In the genomic region with DNA sequence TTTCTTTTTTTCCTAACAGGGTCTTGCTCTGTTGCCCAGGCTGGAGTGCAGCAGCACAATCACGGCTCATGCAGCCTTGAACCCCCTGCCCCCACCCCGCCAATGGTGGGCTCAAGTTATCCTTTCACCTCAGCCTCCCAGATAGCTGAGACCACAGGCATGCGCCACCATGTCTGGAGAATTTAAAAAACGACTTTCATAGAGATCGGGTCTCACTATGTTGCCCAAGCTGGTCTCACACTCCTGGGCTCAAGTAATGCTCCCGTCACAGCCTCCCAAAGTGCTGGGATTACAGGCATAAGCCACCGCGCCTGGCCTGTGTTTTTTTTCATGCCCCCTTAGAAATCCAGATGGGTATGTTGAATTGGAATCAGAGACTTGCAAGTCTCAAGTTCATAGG, we compare ENCODE assay signal across 40 cellular contexts. TPM values are rescaled to one million over a fixed set of nuclear protein-coding genes. Genes with fewer than 3 reads are reported as not detected.
"Had no signal": no experiment of that assay in that cellular context is flagged by ENCODE, and none has a peak within 500 bp of the region (broad histone marks: within the 10 kb centered on the region; RNA-seq: fewer than 3 reads in every experiment).

No MANE protein-coding gene starts in this region.

- H3K4me1 ChIP-seq: adrenal gland, ascending aorta had no signal

- H3K36me3 Mint-ChIP-seq: activated CD4-positive, alpha-beta memory T cell treated with anti-CD3 and anti-CD28 coated beads for 36 hours; activated naive CD4-positive, alpha-beta T cell treated with anti-CD3 and anti-CD28 coated beads, Interleukin-2, amount 50 U/mL, for 72 hours; activated naive CD8-positive, alpha-beta T cell treated with anti-CD3 and anti-CD28 coated beads for 36 hours; brain had no signal

- DNase-seq: activated B cell treated with CpG ODN at 0.5 μM for 24 hours; activated CD4-positive, alpha-beta memory T cell treated with anti-CD3 and anti-CD28 coated beads for 36 hours; activated CD4-positive, alpha-beta T cell treated with anti-CD3 and anti-CD28 coated beads for 4 hours; activated CD4-positive, alpha-beta T cell treated with anti-CD3 and anti-CD28 coated beads, Interleukin-2, amount 10 ng/mL, durations not matched to agents 24 days and 14 days; activated CD4-positive, alpha-beta T cell treated with anti-CD3 and anti-CD28 coated beads, Interleukin-2, amount 50 U/mL, for 1 hour; activated CD4-positive, alpha-beta T cell treated with anti-CD3 and anti-CD28 coated beads, Interleukin-2, amount 50 U/mL, for 4 hours; activated CD4-positive, CD25-positive, alpha-beta regulatory T cell treated with anti-CD3 and anti-CD28 coated beads, Interleukin-2, amount 50 U/mL, for 72 hours; activated CD8-positive, alpha-beta memory T cell treated with anti-CD3 and anti-CD28 coated beads, Interleukin-2, amount 50 U/mL, for 4 hours; activated CD8-positive, alpha-beta T cell treated with anti-CD3 and anti-CD28 coated beads for 36 hours; activated effector memory CD4-positive, alpha-beta T cell treated with anti-CD3 and anti-CD28 coated beads, Interleukin-2, amount 50 U/mL, for 16 hours; activated gamma-delta T cell treated with Interleukin-2 at 50 U/mL for 16 hours; activated naive CD4-positive, alpha-beta T cell; activated naive CD4-positive, alpha-beta T cell treated with anti-CD3 and anti-CD28 coated beads for 36 hours; activated naive CD4-positive, alpha-beta T cell treated with anti-CD3 and anti-CD28 coated beads, Interleukin-2, amount 50 U/mL, for 16 hours; activated naive CD8-positive, alpha-beta T cell treated with anti-CD3 and anti-CD28 coated beads for 36 hours; activated T-cell treated with anti-CD3 and anti-CD28 coated beads for 4 hours; activated T-cell treated with anti-CD3 and anti-CD28 coated beads, Interleukin-2, amount 50 U/mL, for 1 hour; activated T-cell treated with anti-CD3 and anti-CD28 coated beads, Interleukin-2, amount 50 U/mL, for 4 hours; activated T-cell treated with anti-CD3 and anti-CD28 coated beads, Interleukin-2, amount 50 U/mL, for 72 hours; adrenal gland; amniotic stem cell; anterior cingulate cortex; caudate nucleus; cerebellar nuclear complex; T-helper 1 cell; T-helper 2 cell; T-helper 9 cell; WERI-Rb-1 had no signal

- H3K4me3 Mint-ChIP-seq: activated B cell treated with CpG ODN at 0.5 μM for 24 hours; activated CD4-positive, alpha-beta memory T cell treated with anti-CD3 and anti-CD28 coated beads for 36 hours; activated CD4-positive, alpha-beta T cell treated with anti-CD3 and anti-CD28 coated beads, Interleukin-2, amount 10 ng/mL, durations not matched to agents 24 days and 14 days; activated CD8-positive, alpha-beta T cell treated with anti-CD3 and anti-CD28 coated beads for 36 hours; activated naive CD4-positive, alpha-beta T cell treated with anti-CD3 and anti-CD28 coated beads for 36 hours; activated naive CD8-positive, alpha-beta T cell treated with anti-CD3 and anti-CD28 coated beads for 36 hours; activated T-cell treated with anti-CD3 and anti-CD28 coated beads, Interleukin-2, amount 50 U/mL, for 4 hours; activated T-cell treated with anti-CD3 and anti-CD28 coated beads, Interleukin-2, amount 50 U/mL, for 72 hours; activated T-helper 1 cell treated with anti-CD3 and anti-CD28 coated beads, Interleukin-12 subunit alpha, Interleukin-12 subunit beta, Interleukin-2, Interleukin-4 antibody, amounts not matched to agents 30 ng/mL and 10 ng/mL and 1 ng/mL, durations not matched to agents 14 hours and 24 hours and 36 hours; activated T-helper 17 cell treated with anti-CD3 and anti-CD28 coated beads, Interleukin-2, amount 50 U/mL, for 72 hours; brain; central memory CD8-positive, alpha-beta T cell; T-helper 1 cell treated with Interleukin-12 subunit alpha and Interleukin-12 subunit beta and Interleukin-4 antibody, amounts not matched to agents 30 μg/mL and 1 μg/mL, for 36 hours; T-helper 2 cell treated with Interferon-gamma antibody and Interleukin-4, amounts not matched to agents 5 μg/mL and 100 μg/mL, for 36 hours had no signal

- H3K4me1 Mint-ChIP-seq: activated B cell treated with CpG ODN at 0.5 μM for 24 hours, brain had no signal

- H3K27ac Mint-ChIP-seq: activated B cell treated with CpG ODN at 0.5 μM for 24 hours; activated CD4-positive, alpha-beta memory T cell treated with anti-CD3 and anti-CD28 coated beads for 36 hours; activated CD4-positive, alpha-beta T cell treated with anti-CD3 and anti-CD28 coated beads, Interleukin-2, amount 10 ng/mL, durations not matched to agents 24 days and 14 days; activated CD8-positive, alpha-beta T cell treated with anti-CD3 and anti-CD28 coated beads for 36 hours; activated naive CD4-positive, alpha-beta T cell treated with anti-CD3 and anti-CD28 coated beads for 36 hours; activated naive CD4-positive, alpha-beta T cell treated with anti-CD3 and anti-CD28 coated beads, Interleukin-2, amount 50 U/mL, for 72 hours; activated naive CD8-positive, alpha-beta T cell treated with anti-CD3 and anti-CD28 coated beads for 36 hours; activated T-cell treated with anti-CD3 and anti-CD28 coated beads, Interleukin-2, amount 50 U/mL, for 72 hours; activated T-helper 1 cell treated with anti-CD3 and anti-CD28 coated beads, Interleukin-12 subunit alpha, Interleukin-12 subunit beta, Interleukin-2, Interleukin-4 antibody, amounts not matched to agents 30 ng/mL and 10 ng/mL and 1 ng/mL, durations not matched to agents 14 hours and 24 hours and 36 hours; activated T-helper 17 cell treated with anti-CD3 and anti-CD28 coated beads, Interleukin-2, amount 50 U/mL, for 72 hours; brain; T-helper 1 cell treated with Interleukin-12 subunit alpha and Interleukin-12 subunit beta and Interleukin-4 antibody, amounts not matched to agents 30 μg/mL and 1 μg/mL, for 36 hours; T-helper 2 cell treated with Interferon-gamma antibody and Interleukin-4, amounts not matched to agents 5 μg/mL and 100 μg/mL, for 36 hours had no signal

- H3K27me3 Mint-ChIP-seq: activated B cell treated with CpG ODN at 0.5 μM for 24 hours had no signal

- H3K36me3 ChIP-seq: adrenal gland, ascending aorta, cardiac muscle cell, WERI-Rb-1 had no signal

- H3K27ac ChIP-seq: adrenal gland, ascending aorta, cardiac muscle cell, WERI-Rb-1 had no signal

- ATAC-seq: activated CD8-positive, alpha-beta T cell treated with anti-CD3 and anti-CD28 coated beads for 36 hours; activated naive CD4-positive, alpha-beta T cell treated with anti-CD3 and anti-CD28 coated beads, Interleukin-2, amount 50 U/mL, for 72 hours; activated T-cell treated with anti-CD3 and anti-CD28 coated beads, Interleukin-2, amount 50 U/mL, for 4 hours; activated T-cell treated with anti-CD3 and anti-CD28 coated beads, Interleukin-2, amount 50 U/mL, for 72 hours; activated T-helper 17 cell treated with anti-CD3 and anti-CD28 coated beads, Interleukin-2, amount 50 U/mL, for 72 hours had no signal

- H3K9me3 Mint-ChIP-seq: activated B cell treated with CpG ODN at 0.5 μM for 24 hours; activated CD4-positive, alpha-beta memory T cell treated with anti-CD3 and anti-CD28 coated beads for 36 hours; activated CD8-positive, alpha-beta T cell treated with anti-CD3 and anti-CD28 coated beads for 36 hours; activated naive CD4-positive, alpha-beta T cell treated with anti-CD3 and anti-CD28 coated beads for 36 hours; activated naive CD4-positive, alpha-beta T cell treated with anti-CD3 and anti-CD28 coated beads, Interleukin-2, amount 50 U/mL, for 72 hours; activated naive CD8-positive, alpha-beta T cell treated with anti-CD3 and anti-CD28 coated beads for 36 hours; activated T-cell treated with anti-CD3 and anti-CD28 coated beads, Interleukin-2, amount 50 U/mL, for 4 hours; activated T-cell treated with anti-CD3 and anti-CD28 coated beads, Interleukin-2, amount 50 U/mL, for 72 hours; activated T-helper 1 cell treated with anti-CD3 and anti-CD28 coated beads, Interleukin-12 subunit alpha, Interleukin-12 subunit beta, Interleukin-2, Interleukin-4 antibody, amounts not matched to agents 30 ng/mL and 10 ng/mL and 1 ng/mL, durations not matched to agents 14 hours and 24 hours and 36 hours; activated T-helper 17 cell treated with anti-CD3 and anti-CD28 coated beads, Interleukin-2, amount 50 U/mL, for 72 hours; brain; central memory CD8-positive, alpha-beta T cell; T-helper 1 cell treated with Interleukin-12 subunit alpha and Interleukin-12 subunit beta and Interleukin-4 antibody, amounts not matched to agents 30 μg/mL and 1 μg/mL, for 36 hours; T-helper 2 cell treated with Interferon-gamma antibody and Interleukin-4, amounts not matched to agents 5 μg/mL and 100 μg/mL, for 36 hours had no signal

- H3K27me3 ChIP-seq: adrenal gland, ascending aorta, cardiac muscle cell had no signal

- H3K4me3 ChIP-seq: adrenal gland, ascending aorta, cardiac muscle cell had no signal

- H3K9me3 ChIP-seq: adrenal gland, ascending aorta had no signal

RNA-seq across cellular contexts. Expression of gene ERICH6, which starts 40.3 kb away (rescaled TPM):
- total RNA-seq: activated B cell treated with CpG ODN at 0.5 μM for 24 hours; activated CD4-positive, alpha-beta memory T cell treated with anti-CD3 and anti-CD28 coated beads for 36 hours; activated CD4-positive, alpha-beta T cell treated with anti-CD3 and anti-CD28 coated beads, Interleukin-2, amount 10 ng/mL, durations not matched to agents 24 days and 14 days; activated CD8-positive, alpha-beta memory T cell treated with anti-CD3 and anti-CD28 coated beads for 36 hours; activated CD8-positive, alpha-beta T cell treated with anti-CD3 and anti-CD28 coated beads for 36 hours; activated naive CD4-positive, alpha-beta T cell treated with anti-CD3 and anti-CD28 coated beads for 36 hours; activated naive CD4-positive, alpha-beta T cell treated with anti-CD3 and anti-CD28 coated beads, Interleukin-2, amount 50 U/mL, for 72 hours; activated naive CD8-positive, alpha-beta T cell treated with anti-CD3 and anti-CD28 coated beads for 36 hours; activated T-cell treated with anti-CD3 and anti-CD28 coated beads, Interleukin-2, amount 50 U/mL, for 4 hours; activated T-helper 1 cell treated with anti-CD3 and anti-CD28 coated beads, Interleukin-12 subunit alpha, Interleukin-12 subunit beta, Interleukin-2, Interleukin-4 antibody, amounts not matched to agents 30 ng/mL and 10 ng/mL and 1 ng/mL, durations not matched to agents 14 hours and 24 hours and 36 hours; ascending aorta; bronchial epithelial cell; cardiac muscle cell; chondrocyte had no signal
- polyA plus RNA-seq: adrenal gland had no signal
